In genomic region chr15:101136381-101137268, GRCh38 we compare ENCODE assay signal across 15 cellular contexts.
DNase-seq lines count a peak whose midpoint lies in the region; ATAC-seq and TF ChIP-seq lines count a peak whose summit lies in the region.
"Had no signal": no experiment of that assay in that cellular context is flagged by ENCODE, and none has a peak within 500 bp of the region (broad histone marks: within the 10 kb centered on the region; RNA-seq: fewer than 3 reads in every experiment).

No MANE protein-coding gene starts in this region.

- no peaks in the 10 kb centered on the region for H3K23me2 ChIP-seq in H9 (ENCODE audit: insufficient read length, low read depth, low read length, poor library complexity, severe bottlenecking)

- no peaks in the 10 kb centered on the region for H3K27me3 ChIP-seq in H9 (ENCODE audit: insufficient read depth, low read length)
- H3K27me3 ChIP-seq: vagina had no signal

- H3K4me1 ChIP-seq in H9 (ENCODE audit: insufficient read depth, low read length), result no peaks in the 10 kb centered on the region; the same call in 1 of the 2 replicates
- H3K4me1 ChIP-seq: vagina had no signal

- DNase-seq in T-helper 1 cell (no peak), H9 (no peak), natural killer cell (no peak), T-helper 17 cell (no peak), NOMO-1 treated with dmso at 0.1 percent for 144 hours (lab: John Stamatoyannopoulos, UW; ENCODE audit: unreplicated experiment) (no peak), NCI-H1694 (lab: John Stamatoyannopoulos, UW) (no peak)
- DNase-seq: activated CD4-positive, alpha-beta T cell treated with anti-CD3 and anti-CD28 coated beads, Interleukin-2, amount 50 U/mL, for 4 hours; activated T-cell treated with anti-CD3 and anti-CD28 coated beads, Interleukin-2, amount 50 U/mL, for 48 hours; cortex of kidney; mesenchymal stem cell; naive thymus-derived CD4-positive, alpha-beta T cell; stimulated activated CD4-positive, alpha-beta T cell treated with anti-CD3 and anti-CD28 coated beads, Interleukin-4, amount 100 ng/mL, for 24 hours had no signal

- no peak overlapping the region for H2BK15ac ChIP-seq in H9 (ENCODE audit: low read depth, low read length)

- H3K4ac ChIP-seq in H9 (ENCODE audit: low read depth, low read length), result no peak overlapping the region

- peaks cover 3% of the 10 kb centered on the region for H3K36me3 Mint-ChIP-seq in T-helper 1 cell treated with Interleukin-12 subunit alpha and Interleukin-12 subunit beta and Interleukin-4 antibody, amounts not matched to agents 30 μg/mL and 1 μg/mL, for 36 hours (ENCODE audit: low read depth)
- H3K36me3 Mint-ChIP-seq in H9 (ENCODE audit: insufficient read depth in 1 of 3, low read depth in 3 of 3) (peaks cover 0 to 2% (median 0%) of the 10 kb centered on the region in 3 experiments; a peak in 1 of 7 replicates), natural killer cell (no peaks in the 10 kb centered on the region), T-helper 17 cell (ENCODE audit: low read depth) (no peaks in the 10 kb centered on the region)
- no peaks in the 10 kb centered on the region for H3K36me3 Mint-ChIP-seq in activated T-helper 17 cell treated with anti-CD3 and anti-CD28 coated beads, Interleukin-2, amount 50 U/mL, for 72 hours (ENCODE audit: low read depth)

- H2AK5ac ChIP-seq in H9 (ENCODE audit: insufficient read length, low read length), result no peak overlapping the region

- TF ChIP-seq CTCF in H9 (conservative IDR thresholded peaks at IDR 0.05), result peak; percentile 18; the same call in 1 of the 3 replicates
- TF ChIP-seq CTCF in natural killer cell (IDR thresholded peaks at IDR 0.05), result no peak

- H3K9me3 ChIP-seq in H9 (ENCODE audit: control insufficient read depth, low read depth, low read length) (no peaks in the 10 kb centered on the region), T-helper 17 cell (ENCODE audit: control insufficient read depth, low read length, poor library complexity, severe bottlenecking) (no peaks in the 10 kb centered on the region)
- H3K9me3 ChIP-seq: vagina had no signal

- H2BK12ac ChIP-seq in H9 (ENCODE audit: insufficient read length, low read depth, low read length), result no peak overlapping the region

- H3K9me3 Mint-ChIP-seq in T-helper 1 cell treated with Interleukin-12 subunit alpha and Interleukin-12 subunit beta and Interleukin-4 antibody, amounts not matched to agents 30 μg/mL and 1 μg/mL, for 36 hours, result peaks cover 6% of the 10 kb centered on the region
- H3K9me3 Mint-ChIP-seq in H9 (peaks cover 0 to 7% of the 10 kb centered on the region in 2 experiments; a peak in 2 of 5 replicates), natural killer cell (peaks cover 0 to under 1% of the 10 kb centered on the region in 2 donors)
- H3K9me3 Mint-ChIP-seq in activated T-helper 17 cell treated with anti-CD3 and anti-CD28 coated beads, Interleukin-2, amount 50 U/mL, for 72 hours, result no peaks in the 10 kb centered on the region

- H2BK20ac ChIP-seq in H9 (ENCODE audit: low read depth, low read length, poor library complexity, severe bottlenecking), result no peak overlapping the region

- H4K91ac ChIP-seq in H9 (ENCODE audit: insufficient read length, low read depth, low read length), result no peak overlapping the region

- WGBS in H9 (ENCODE audit: extremely low coverage, insufficient read length, low lambda C conversion rate), result no CpG with 5 or more reads among the region's 14 CpGs

- H3K56ac ChIP-seq in H9 (ENCODE audit: insufficient read length, low read depth, low read length), result no peak overlapping the region

- H3K27me3 Mint-ChIP-seq in T-helper 1 cell treated with Interleukin-12 subunit alpha and Interleukin-12 subunit beta and Interleukin-4 antibody, amounts not matched to agents 30 μg/mL and 1 μg/mL, for 36 hours (ENCODE audit: low read depth), result no peaks in the 10 kb centered on the region
- H3K27me3 Mint-ChIP-seq in H9 (ENCODE audit: low read depth) (peaks cover 1% of the 10 kb centered on the region; the same call in 1 of the 2 replicates), natural killer cell (ENCODE audit: low read depth in 2 of 2) (no peaks in the 10 kb centered on the region), T-helper 17 cell (no peaks in the 10 kb centered on the region)
- no peaks in the 10 kb centered on the region for H3K27me3 Mint-ChIP-seq in activated T-helper 17 cell treated with anti-CD3 and anti-CD28 coated beads, Interleukin-2, amount 50 U/mL, for 72 hours
- H3K27me3 Mint-ChIP-seq: naive thymus-derived CD4-positive, alpha-beta T cell had no signal

- peak overlapping the region; percentile 51 for H3K4me3 Mint-ChIP-seq in T-helper 1 cell treated with Interleukin-12 subunit alpha and Interleukin-12 subunit beta and Interleukin-4 antibody, amounts not matched to agents 30 μg/mL and 1 μg/mL, for 36 hours
- no peak overlapping the region for H3K4me3 Mint-ChIP-seq in H9
- no peak overlapping the region for H3K4me3 Mint-ChIP-seq in activated T-helper 17 cell treated with anti-CD3 and anti-CD28 coated beads, Interleukin-2, amount 50 U/mL, for 72 hours
- H3K4me3 Mint-ChIP-seq in natural killer cell, result peak overlapping the region; percentile 62
- no peak overlapping the region for H3K4me3 Mint-ChIP-seq in T-helper 17 cell

- no peak overlapping the region for H2AFZ ChIP-seq in H9 (ENCODE audit: low read length)

- no peaks in the 10 kb centered on the region for H3K79me2 ChIP-seq in H9 (ENCODE audit: insufficient read depth, low read length)

- peaks cover 39% of the 10 kb centered on the region for H3K4me1 Mint-ChIP-seq in T-helper 1 cell treated with Interleukin-12 subunit alpha and Interleukin-12 subunit beta and Interleukin-4 antibody, amounts not matched to agents 30 μg/mL and 1 μg/mL, for 36 hours (ENCODE audit: low read depth)
- H3K4me1 Mint-ChIP-seq in H9 (peaks cover 11 to 14% of the 10 kb centered on the region in 2 experiments), natural killer cell (peaks cover 35 to 36% of the 10 kb centered on the region in 2 donors), T-helper 17 cell (peaks cover 23% of the 10 kb centered on the region)
- peaks cover 24% of the 10 kb centered on the region for H3K4me1 Mint-ChIP-seq in activated T-helper 17 cell treated with anti-CD3 and anti-CD28 coated beads, Interleukin-2, amount 50 U/mL, for 72 hours

- peak overlapping the region; percentile 32 for H3K27ac Mint-ChIP-seq in T-helper 1 cell treated with Interleukin-12 subunit alpha and Interleukin-12 subunit beta and Interleukin-4 antibody, amounts not matched to agents 30 μg/mL and 1 μg/mL, for 36 hours
- H3K27ac Mint-ChIP-seq in H9, result peak overlapping the region in 1 of 3 experiments; percentile 53; a peak in 2 of 7 replicates
- H3K27ac Mint-ChIP-seq in activated T-helper 17 cell treated with anti-CD3 and anti-CD28 coated beads, Interleukin-2, amount 50 U/mL, for 72 hours, result peak overlapping the region; percentile 21
- H3K27ac Mint-ChIP-seq in natural killer cell, result peak overlapping the region; percentile 45 to 46
- no peak overlapping the region for H3K27ac Mint-ChIP-seq in T-helper 17 cell

- H4K8ac ChIP-seq in H9 (replicated peaks; ENCODE audit: insufficient read length, low read depth, low read length), result no peak overlapping the region

- no peak overlapping the region for H3K9ac ChIP-seq in H9 (ENCODE audit: extremely low read depth, insufficient read length, low read length)

- H3K23ac ChIP-seq in H9 (ENCODE audit: insufficient read length, low read depth, low read length), result no peak overlapping the region

- intact Hi-C loops in natural killer cell (cut with micrococcal nuclease), result loop anchor here (5.0 kb wide), 2 partner anchors 49 to 106 kb away; no protein-coding TSS in a partner anchor

- H3K4me2 ChIP-seq in H9 (ENCODE audit: insufficient read depth, insufficient read length, low read length), result no peak overlapping the region

- H3K14ac ChIP-seq in H9 (ENCODE audit: insufficient read depth, low read length), result no peak overlapping the region

- H2BK120ac ChIP-seq in H9 (ENCODE audit: low read depth, low read length, poor library complexity, severe bottlenecking), result no peak overlapping the region

- no peak overlapping the region for H4K5ac ChIP-seq in H9 (ENCODE audit: insufficient read length, low read depth, low read length)

- no peaks in the 10 kb centered on the region for H4K20me1 ChIP-seq in H9 (ENCODE audit: control insufficient read depth, insufficient read depth, insufficient read length)

- no peak overlapping the region for H3K27ac ChIP-seq in H9 (ENCODE audit: insufficient read length, low read depth, low read length)
- H3K27ac ChIP-seq: vagina had no signal

- no peak overlapping the region for H2BK5ac ChIP-seq in H9 (ENCODE audit: insufficient read length, low read length)

- no peak overlapping the region for H3T11ph ChIP-seq in H9 (ENCODE audit: low read length)

- no peak for ATAC-seq in activated T-helper 17 cell treated with anti-CD3 and anti-CD28 coated beads, Interleukin-2, amount 50 U/mL, for 72 hours (replicated peaks)
- no peak for ATAC-seq in natural killer cell
- ATAC-seq in T-helper 17 cell, result no peak

- no peak overlapping the region for H3K18ac ChIP-seq in H9 (ENCODE audit: insufficient read length, low read depth, low read length)

- H3K79me1 ChIP-seq in H9 (ENCODE audit: insufficient read depth, low read depth, low read length, poor library complexity, severe bottlenecking), result no peaks in the 10 kb centered on the region

Comparison
In these comparisons a context has a peak if more than half of its experiments do, and no peak if none do; other contexts are left out.
1. H3K4me3 Mint-ChIP-seq: peak in T-helper 1 cell treated with Interleukin-12 subunit alpha and Interleukin-12 subunit beta and Interleukin-4 antibody, amounts not matched to agents 30 μg/mL and 1 μg/mL, for 36 hours (single experiment) and natural killer cell (single experiment); none in H9 (0 of 2), activated T-helper 17 cell treated with anti-CD3 and anti-CD28 coated beads, Interleukin-2, amount 50 U/mL, for 72 hours (single experiment) and T-helper 17 cell (single experiment).